In genomic region chr21:43727571-43728466, GRCh38 we compare ENCODE assay signal across 8 cellular contexts. TPM values are rescaled to one million over a fixed set of nuclear protein-coding genes. Genes with fewer than 3 reads are reported as not detected.
DNase-seq lines count a peak whose midpoint lies in the region; ATAC-seq and TF ChIP-seq lines count a peak whose summit lies in the region.

No MANE protein-coding gene starts in this region.

- no peak for TF ChIP-seq CTCF in fibroblast of lung (conservative IDR thresholded peaks at IDR 0.05 in 1 of 2, IDR thresholded peaks at IDR 0.05 in 1 of 2; ENCODE audit: low read depth in 1 of 2, low read length in 2 of 2)
- TF ChIP-seq CTCF in omental fat pad (IDR thresholded peaks at IDR 0.05): no peak

- DNase-seq in CD8-positive, alpha-beta memory T cell: no peak
- DNase-seq in T-helper 17 cell: no peak
- DNase-seq in fibroblast of lung (ENCODE audit: low read depth in 2 of 2): peak in 1 of 2 donors; percentile 40
- no peak for DNase-seq in omental fat pad (ENCODE audit: low spot score)
- DNase-seq in GM19240 (ENCODE audit: insufficient read length, low spot score): no peak
- no peak for DNase-seq in dedifferentiated amniotic fluid mesenchymal stem cell (ENCODE audit: extremely low spot score)

- ATAC-seq in HG02678 (IDR thresholded peaks at IDR 0.05; ENCODE audit: unreplicated experiment) (peak; percentile 9), T-helper 17 cell (no peak), omental fat pad (ENCODE audit: low FRiP score) (peak; percentile 9), GM18505 (IDR thresholded peaks at IDR 0.05; ENCODE audit: unreplicated experiment) (no peak)

- no peak overlapping the region for H2AFZ ChIP-seq in fibroblast of lung (ENCODE audit: low read length)

- H3K27ac ChIP-seq in CD8-positive, alpha-beta memory T cell (ENCODE audit: low read depth, low read length): peak overlapping the region; percentile 78
- H3K27ac ChIP-seq in fibroblast of lung (ENCODE audit: insufficient read depth, low read length): peak overlapping the region; percentile 83

- peaks cover 37% of the 10 kb centered on the region for H3K4me1 ChIP-seq in CD8-positive, alpha-beta memory T cell (ENCODE audit: insufficient read depth, low read length)
- H3K4me1 ChIP-seq in fibroblast of lung (ENCODE audit: control insufficient read depth, extremely low read depth, insufficient read depth, low read length): peaks cover 30% of the 10 kb centered on the region

- peak overlapping the region; percentile 1 for H3K9ac ChIP-seq in fibroblast of lung (ENCODE audit: insufficient read depth, low read length)

- H4K20me1 ChIP-seq in fibroblast of lung (ENCODE audit: control insufficient read depth, extremely low read depth, insufficient read depth, low read length): no peaks in the 10 kb centered on the region

- POLR2A ChIA-PET in CD8-positive, alpha-beta memory T cell (lab: Charles Lee): interaction anchor here (0.6 to 1.3 kb wide), 3 partner anchors 8 to 288 kb away, joined by 5 read pairs; partner anchors contain the start of gene PDXK

- peaks cover 0 to 3% of the 10 kb centered on the region in 2 donors for H3K27me3 Mint-ChIP-seq in CD8-positive, alpha-beta memory T cell
- no peaks in the 10 kb centered on the region for H3K27me3 Mint-ChIP-seq in T-helper 17 cell

- H3K27me3 ChIP-seq in CD8-positive, alpha-beta memory T cell (ENCODE audit: insufficient read depth, low read length, poor library complexity, severe bottlenecking): no peaks in the 10 kb centered on the region
- no peaks in the 10 kb centered on the region for H3K27me3 ChIP-seq in fibroblast of lung (ENCODE audit: control insufficient read depth, insufficient read depth, low read length)

- H3K4me1 Mint-ChIP-seq in CD8-positive, alpha-beta memory T cell: peaks cover 28 to 53% (median 53%) of the 10 kb centered on the region in 3 donors
- H3K4me1 Mint-ChIP-seq in T-helper 17 cell: peaks cover 37% of the 10 kb centered on the region

- peak overlapping the region; percentile 51 for H3K4me2 ChIP-seq in fibroblast of lung (ENCODE audit: extremely low read depth, insufficient read depth, low read length)

- no peaks in the 10 kb centered on the region for H3K9me3 ChIP-seq in CD8-positive, alpha-beta memory T cell (ENCODE audit: low read length)
- H3K9me3 ChIP-seq in T-helper 17 cell (ENCODE audit: control insufficient read depth, low read length, poor library complexity, severe bottlenecking): no peaks in the 10 kb centered on the region
- no peaks in the 10 kb centered on the region for H3K9me3 ChIP-seq in fibroblast of lung (ENCODE audit: control insufficient read depth, insufficient read depth, low read depth, low read length)

- H3K4me3 Mint-ChIP-seq in CD8-positive, alpha-beta memory T cell: peak overlapping the region; percentile 80 to 95 (median 85)
- H3K4me3 Mint-ChIP-seq in T-helper 17 cell: peak overlapping the region; percentile 88

- peaks cover 51% of the 10 kb centered on the region for H3K79me2 ChIP-seq in fibroblast of lung (ENCODE audit: control insufficient read depth, insufficient read depth, low read length)

- peaks cover 0 to 11% (median 3%) of the 10 kb centered on the region in 3 donors for H3K36me3 Mint-ChIP-seq in CD8-positive, alpha-beta memory T cell
- no peaks in the 10 kb centered on the region for H3K36me3 Mint-ChIP-seq in T-helper 17 cell (ENCODE audit: low read depth)

- TF ChIP-seq POLR2A in GM18505 (IDR thresholded peaks at IDR 0.05; ENCODE audit: borderline replicate concordance, extremely low read depth, insufficient read depth, insufficient read length): no peak

- H3K4me3 ChIP-seq in CD8-positive, alpha-beta memory T cell (ENCODE audit: low read length): peak overlapping the region; percentile 66
- peak overlapping the region in 2 of 4 experiments; percentile 61 to 62 for H3K4me3 ChIP-seq in fibroblast of lung (replicated peaks in 1 of 4; ENCODE audit: control extremely low read depth in 1 of 4, insufficient read depth in 1 of 4, low read depth in 3 of 4, low read length in 4 of 4)

- H3K27ac Mint-ChIP-seq in CD8-positive, alpha-beta memory T cell: peak overlapping the region; percentile 87 to 99 (median 95)
- peak overlapping the region; percentile 89 for H3K27ac Mint-ChIP-seq in T-helper 17 cell

- no peaks in the 10 kb centered on the region for H3K9me3 Mint-ChIP-seq in CD8-positive, alpha-beta memory T cell

- H3K36me3 ChIP-seq in CD8-positive, alpha-beta memory T cell (ENCODE audit: insufficient read depth, low read length): no peaks in the 10 kb centered on the region
- H3K36me3 ChIP-seq in fibroblast of lung (ENCODE audit: control insufficient read depth, insufficient read depth, low read length): peaks cover 5% of the 10 kb centered on the region

- CTCF ChIA-PET in CD8-positive, alpha-beta memory T cell (lab: Charles Lee): interaction anchor here (1.2 to 1.7 kb wide), 2 partner anchors 8 to 13 kb away, joined by 3 to 4 read pairs; partner anchors contain the start of gene PDXK

RNA-seq across cellular contexts. Expression of gene PDXK, which starts 8.9 kb away (rescaled TPM):
- total RNA-seq in CD8-positive, alpha-beta memory T cell: 10 to 100 TPM; 96.3 to 96.7 TPM
- polyA plus RNA-seq in CD8-positive, alpha-beta memory T cell: 38.3 TPM
- total RNA-seq in T-helper 17 cell (100 to 1,000 TPM in 1 of 2 donors, 10 to 100 TPM in 1; 93.1 to 106 TPM), fibroblast of lung (46.2 and 47.4 TPM in 2 replicates), omental fat pad (100 to 1,000 TPM in 2 of 4 donors, 10 to 100 TPM in 2; 58.8 to 111 (median 93.5) TPM)
- 146 and 162 TPM in 2 replicates for polyA plus RNA-seq in fibroblast of lung
- polyA plus RNA-seq in fibroblast of lung (2012): 110 and 133 TPM in 2 replicates
- 200 and 210 TPM in 2 replicates for polyA minus RNA-seq in fibroblast of lung (ENCODE audit: low replicate concordance)

RNA-seq across cellular contexts. Expression of gene CSTB, which starts 48.3 kb away (rescaled TPM):
- total RNA-seq in CD8-positive, alpha-beta memory T cell: 10 to 100 TPM; 48.0 to 48.4 TPM
- polyA plus RNA-seq in CD8-positive, alpha-beta memory T cell: 79.1 TPM
- total RNA-seq in T-helper 17 cell (10 to 100 TPM; 22.0 to 26.0 TPM), fibroblast of lung (9.8 and 24.8 TPM in 2 replicates), omental fat pad (10 to 100 TPM in 3 of 4 donors, 1 to 10 TPM in 1; 8.0 to 27.9 (median 17.7) TPM)
- polyA plus RNA-seq in fibroblast of lung: 72.5 and 120 TPM in 2 replicates
- 94.6 and 141 TPM in 2 replicates for polyA plus RNA-seq in fibroblast of lung (2012)
- polyA minus RNA-seq in fibroblast of lung (ENCODE audit: low replicate concordance): 22.9 and 26.3 TPM in 2 replicates

Comparison
In these comparisons a context has a peak if more than half of its experiments do, and no peak if none do; other contexts are left out.
1. ATAC-seq: peak in HG02678 (single experiment) and omental fat pad (single experiment); none in T-helper 17 cell (single experiment) and GM18505 (single experiment).